Comparison of ENCODE assay signal across 18 cellular contexts in the genomic region with DNA sequence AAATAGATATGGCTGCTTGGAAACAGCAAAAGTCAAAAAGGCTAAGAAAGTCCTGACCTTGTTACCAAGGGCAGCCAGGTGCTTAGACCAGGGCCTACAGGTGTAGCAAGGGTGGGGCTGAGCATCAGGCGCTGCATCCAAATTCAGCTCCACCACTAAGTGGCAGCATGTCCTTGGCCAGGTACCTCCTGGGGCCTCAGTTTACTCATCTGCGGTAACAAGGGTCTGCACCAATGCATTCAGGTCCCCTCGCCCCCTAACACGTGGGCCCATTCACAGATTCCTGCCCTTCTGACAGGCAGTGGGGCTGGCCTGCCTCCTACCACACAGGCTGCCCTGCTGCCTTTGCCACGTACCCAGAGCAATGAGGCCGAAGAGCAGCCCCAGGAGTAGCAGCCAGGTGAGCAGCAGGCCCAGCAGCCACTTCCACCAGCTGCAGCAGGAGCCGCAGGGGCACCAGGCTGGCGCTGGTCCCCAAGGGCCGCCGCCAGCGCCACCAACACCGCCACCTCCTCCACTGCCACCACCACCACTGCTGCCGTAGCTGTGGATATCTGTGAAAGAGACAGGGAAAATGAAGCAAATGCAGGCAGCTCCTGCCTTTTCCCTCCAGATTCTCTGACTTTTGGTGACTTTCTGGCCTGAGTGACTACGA. TPM values are rescaled to one million over a fixed set of nuclear protein-coding genes. Genes with fewer than 3 reads are reported as not detected.
A peak's percentile ranks its signal among the peaks of the same experiment; 100 is the strongest.
DNase-seq lines count a peak whose midpoint lies in the region; ATAC-seq, FAIRE-seq and TF ChIP-seq lines count a peak whose summit lies in the region.
"Had no signal": no experiment of that assay in that cellular context is flagged by ENCODE, and none has a peak within 500 bp of the region (broad histone marks: within the 10 kb centered on the region; RNA-seq: fewer than 3 reads in every experiment).

No MANE protein-coding gene starts in this region.

- peaks cover 4 to 17% (median 11%) of the 10 kb centered on the region in 4 experiments; a peak in 5 of 7 replicates for H3K4me1 ChIP-seq in H1 (replicated peaks in 1 of 4; ENCODE audit: control insufficient read depth in 3 of 4, insufficient read depth in 4 of 4, low read length in 3 of 4)

- CTCF ChIA-PET in H1 (lab: Charles Lee; ENCODE audit: partially characterized antibody) = interaction anchor here (0.6 to 5.9 kb wide), 26 partner anchors 9 to 344 kb away, joined by 3 to 35 read pairs (median 4); a partner anchor contains a TSS

- H4K91ac ChIP-seq in H1 (replicated peaks; ENCODE audit: insufficient read length, low read length) = peak overlapping the region; percentile 16

- no peak overlapping the region for H4K5ac ChIP-seq in H1 (ENCODE audit: insufficient read length, low read depth, low read length)

- H3K4ac ChIP-seq in H1 (replicated peaks; ENCODE audit: insufficient read length, low read depth, low read length) = peak overlapping the region; percentile 83

- no peak overlapping the region for H3K4me2 ChIP-seq in H1 (ENCODE audit: insufficient read depth in 1 of 2, low read depth in 2 of 2, low read length in 2 of 2)

- H3K56ac ChIP-seq in H1 (replicated peaks; ENCODE audit: insufficient read length, low read depth, low read length) = no peak overlapping the region

- H3K27ac Mint-ChIP-seq in nephron progenitor cell = peak overlapping the region; percentile 39

- no peaks in the 10 kb centered on the region for H3K36me3 ChIP-seq in H7 (replicated peaks; ENCODE audit: control insufficient read depth, insufficient read depth, low read length)
- H3K36me3 ChIP-seq in H1 (ENCODE audit: control insufficient read depth in 2 of 4, insufficient read depth in 4 of 4, low read length in 3 of 4) = no peaks in the 10 kb centered on the region
- H3K36me3 ChIP-seq: HAP-1, SJSA1 had no signal

- TF ChIP-seq RAD21 in H1 (IDR thresholded peaks at IDR 0.05 in 1 of 2, conservative IDR thresholded peaks at IDR 0.05 in 1 of 2; ENCODE audit: low read depth in 2 of 2, low read length in 2 of 2) = peak; percentile 73 to 82

- peaks cover 8% of the 10 kb centered on the region for H3K36me3 Mint-ChIP-seq in nephron progenitor cell (ENCODE audit: low read depth)

- H2AK5ac ChIP-seq in H1 (ENCODE audit: low read depth, low read length) = no peak overlapping the region

- H3K27me3 Mint-ChIP-seq in nephron progenitor cell (ENCODE audit: low read depth, poor library complexity) = peaks cover 22% of the 10 kb centered on the region

- H2AFZ ChIP-seq in H1 (ENCODE audit: low read length) = no peak overlapping the region; the same call in 1 of the 2 replicates

- no peak overlapping the region for H3K27ac ChIP-seq in H1 (ENCODE audit: low read depth, low read length)
- H3K27ac ChIP-seq: SJSA1 had no signal

- TF ChIP-seq CTCF in H1 (IDR thresholded peaks at IDR 0.05; ENCODE audit: control extremely low read depth in 1 of 3, insufficient read depth in 1 of 3, low read depth in 1 of 3, low read length in 3 of 3) (peak; percentile 66 to 70 (median 66)), nephron progenitor cell (IDR thresholded peaks at IDR 0.05) (no peak)

- H3K23me2 ChIP-seq in H1 (ENCODE audit: low read depth, low read length) = no peaks in the 10 kb centered on the region

- H4K8ac ChIP-seq in H1 (ENCODE audit: extremely low read depth, insufficient read depth, low read length) = peak overlapping the region; percentile 40; the same call in 1 of the 2 replicates

- H4K20me1 ChIP-seq in H1 (replicated peaks in 1 of 2; ENCODE audit: control insufficient read depth in 1 of 2, insufficient read depth in 2 of 2, low read length in 2 of 2) = no peaks in the 10 kb centered on the region

- no peaks in the 10 kb centered on the region for H3K9me3 ChIP-seq in H1 (ENCODE audit: insufficient read depth in 2 of 2, low read depth in 1 of 2, low read length in 1 of 2)
- H3K9me3 ChIP-seq: HAP-1, SJSA1 had no signal

- peak overlapping the region; percentile 33; the same call in 1 of the 2 replicates for H2BK15ac ChIP-seq in H1 (ENCODE audit: low read length)

- H2BK5ac ChIP-seq in H1 (ENCODE audit: low read depth, low read length) = no peak overlapping the region

- no peak overlapping the region for H2BK12ac ChIP-seq in H1 (ENCODE audit: low read depth, low read length)

- no peak for FAIRE-seq in H1 (lab: Jason Lieb, UNC)
- FAIRE-seq: D721Med, HTR-8/SVneo, K562 had no signal

- no peak for TF ChIP-seq POLR2A in H1 (IDR thresholded peaks at IDR 0.05; ENCODE audit: control extremely low read depth in 1 of 2, low read depth in 2 of 2, low read length in 2 of 2)

- DNase-seq in H7 (peak; percentile 59), NCI-H69 (lab: John Stamatoyannopoulos, UW) (peak; percentile 27), H1 (ENCODE audit: low read depth in 1 of 2, low spot score in 2 of 2) (no peak), nephron progenitor cell (no peak), pons (ENCODE audit: low spot score) (no peak)
- DNase-seq: C1 segment of cervical spinal cord, DMS79, NCI-H1105 treated with DMSO at 0.1 percent for 48 hours, NCI-H187, NCI-H2227 treated with DMSO at 0.1 percent for 48 hours, NCI-H524 had no signal

- 79% methylated on average over 14 of the region's 14 CpGs; no CpG with 5 or more reads in 1 of the 2 experiments for WGBS in H1 (ENCODE audit: extremely low coverage in 1 of 2, insufficient coverage in 1 of 2, insufficient read length in 1 of 2, insufficient replicate concordance in 2 of 2, low coverage in 1 of 2, low lambda C conversion rate in 2 of 2, missing lambda C conversion rate in 1 of 2), 2 experiments

- H3K79me1 ChIP-seq in H1 (ENCODE audit: low read depth, low read length) = no peaks in the 10 kb centered on the region

- no peaks in the 10 kb centered on the region for H3K79me2 ChIP-seq in H1 (ENCODE audit: control insufficient read depth in 1 of 2, insufficient read depth in 2 of 2, low read length in 2 of 2)

- H3K4me3 ChIP-seq in H7 (ENCODE audit: insufficient read depth, low read depth, low read length) = no peak overlapping the region
- no peak overlapping the region for H3K4me3 ChIP-seq in H1 (ENCODE audit: extremely low read depth in 1 of 4, insufficient read depth in 2 of 4, low read depth in 3 of 4, low read length in 4 of 4)
- H3K4me3 ChIP-seq: HAP-1, K562, SJSA1 had no signal

- no peak for ATAC-seq in HG03280 (IDR thresholded peaks at IDR 0.05; ENCODE audit: unreplicated experiment)
- no peak for ATAC-seq in GM21381 (IDR thresholded peaks at IDR 0.05; ENCODE audit: unreplicated experiment)
- ATAC-seq: K562 had no signal

- H3K4me1 Mint-ChIP-seq in nephron progenitor cell = peaks cover 54% of the 10 kb centered on the region

- H3K27me3 ChIP-seq in H7 (ENCODE audit: control insufficient read depth, insufficient read depth, low read length) = no peaks in the 10 kb centered on the region
- H3K27me3 ChIP-seq in H1 (replicated peaks in 1 of 4; ENCODE audit: control insufficient read depth in 3 of 4, extremely low read depth in 1 of 4, insufficient read depth in 3 of 4, low read length in 3 of 4) = no peaks in the 10 kb centered on the region
- H3K27me3 ChIP-seq: SJSA1 had no signal

- no peak overlapping the region for H3K23ac ChIP-seq in H1 (ENCODE audit: insufficient read length)

- POLR2A ChIA-PET in H1 (lab: Charles Lee; ENCODE audit: partially characterized antibody) = interaction anchor here (1.6 to 7.1 kb wide), 2 partner anchors 66 to 210 kb away, joined by 4 to 43 read pairs; a partner anchor contains a TSS

- H3K18ac ChIP-seq in H1 (ENCODE audit: extremely low read depth, low read length) = no peak overlapping the region

- H2BK20ac ChIP-seq in H1 (ENCODE audit: low read length) = no peak overlapping the region

- TF ChIP-seq EP300 in H1 (IDR thresholded peaks at IDR 0.05; ENCODE audit: borderline replicate concordance in 1 of 2, low read depth in 2 of 2, low read length in 2 of 2) = no peak

- H3K9me3 Mint-ChIP-seq in nephron progenitor cell = no peaks in the 10 kb centered on the region

- H3K9ac ChIP-seq in H1 (replicated peaks in 1 of 4; ENCODE audit: extremely low read depth in 1 of 4, low read depth in 3 of 4, low read length in 3 of 4) = no peak overlapping the region

- H3K4me3 Mint-ChIP-seq in nephron progenitor cell = no peak overlapping the region

- no peak overlapping the region for H3K14ac ChIP-seq in H1 (ENCODE audit: insufficient read length)

- H2BK120ac ChIP-seq in H1 (replicated peaks; ENCODE audit: low read depth, low read length) = peak overlapping the region; percentile 26

RNA-seq across cellular contexts. Expression of a gene that starts 28.9 kb away (rescaled TPM):
- 0.59 and 1.0 TPM in 2 replicates for total RNA-seq in H7 (2014; rRNA removed; shearing (Covaris generic))
- total RNA-seq in H1 (2021; fragmentation: NEBNext Ultra II Directional; extraction: Animal tissue kit (Norgen Biotek cat#: 25700)) = 0.37 and 1.9 TPM in 2 replicates
- polyA plus RNA-seq in H1 (2011; rRNA removed) = 0.35 and 0.52 TPM in 2 replicates
- 0.45 TPM for polyA plus RNA-seq in H1 (2011; cell fraction: cytosol; rRNA removed)
- 0.78 TPM for polyA plus RNA-seq in H1 (2011; cell fraction: nucleus; rRNA removed)
- 0.93 to 1.3 TPM (median 1.1 TPM) in 4 replicates for polyA plus RNA-seq in H1 (2012, experiment 1 of 2)
- 1.0 TPM for polyA plus RNA-seq in H1 (2012, experiment 2 of 2)
- polyA plus RNA-seq in H1 (2013, experiment 1 of 2) = 1.3 TPM
- polyA plus RNA-seq in H1 (2013, experiment 2 of 2) = 1.6 TPM
- polyA minus RNA-seq in H1 (2011; rRNA and poly(A)+ RNA removed) = 0.27 and 0.28 TPM in 2 replicates
- polyA minus RNA-seq in H1 (2011; cell fraction: cytosol; rRNA and poly(A)+ RNA removed) = not detected
- 0.10 TPM for polyA minus RNA-seq in H1 (2011; cell fraction: nucleus; rRNA and poly(A)+ RNA removed)
- total RNA-seq: K562 had no signal
- polyA plus RNA-seq: K562 had no signal

Comparison
In these comparisons a context has a peak if more than half of its experiments do, and no peak if none do; other contexts are left out.
1. DNase-seq: peak in H7 (single experiment) and NCI-H69 (single experiment); none in H1 (0 of 2), nephron progenitor cell (single experiment) and pons (single experiment).